ENCODE assay signal across 2 cellular contexts in the genomic region with DNA sequence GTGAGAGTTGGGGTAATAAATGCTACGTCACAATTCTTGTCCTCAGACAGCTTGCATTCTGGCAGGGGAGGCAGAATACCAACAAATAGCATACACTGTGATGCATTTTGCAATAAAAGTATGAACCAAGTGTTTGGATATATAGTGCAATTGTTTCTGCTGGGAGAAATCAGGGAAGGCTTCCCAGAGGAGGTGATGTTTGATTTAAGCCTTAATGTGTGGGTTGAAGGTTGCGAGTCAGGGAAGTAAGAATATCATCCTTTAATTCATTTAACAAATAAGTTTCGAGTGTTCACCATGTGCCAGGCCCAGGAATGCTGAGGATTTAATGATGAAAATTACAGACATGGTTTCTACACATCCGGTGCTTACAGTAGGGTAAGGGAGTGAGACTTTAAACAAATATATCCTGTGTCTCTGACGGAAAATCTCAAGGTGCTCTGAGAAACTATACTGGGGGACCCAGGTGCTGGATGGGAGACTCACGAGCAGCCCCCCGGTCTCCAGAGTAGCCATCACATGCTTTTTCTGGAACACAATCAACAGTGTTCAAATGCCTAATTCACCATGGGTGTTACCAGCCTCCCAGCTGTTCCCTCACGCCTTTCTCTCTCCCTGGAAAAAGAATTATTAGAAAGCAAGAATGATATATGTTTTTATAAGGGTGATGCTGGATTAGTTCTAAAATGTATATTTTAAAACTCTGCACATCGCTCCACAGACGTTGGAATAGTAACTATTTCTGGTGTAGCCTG.
TF ChIP-seq lines count a peak whose summit lies in the region.

No MANE protein-coding gene starts in this region.

TF ChIP-seq in A549, 52 proteins besides CTCF, POLR2A, EP300 and RAD21:
- TF ChIP-seq FOSB (CRISPR knock-in tag; IDR thresholded peaks at IDR 0.05) (no peak), ZFP36 (IDR thresholded peaks at IDR 0.05; ENCODE audit: borderline replicate concordance, partially characterized antibody) (peak; percentile 97)

TF ChIP-seq in GM12878, 131 proteins besides CTCF, POLR2A, EP300 and RAD21:
- TF ChIP-seq SMARCA5 (IDR thresholded peaks at IDR 0.05), result peak; percentile 61; the same call in 1 of the 2 replicates
- TF ChIP-seq SMC3 (IDR thresholded peaks at IDR 0.05; ENCODE audit: borderline replicate concordance, low read length), result no peak
- no peak for TF ChIP-seq ZSCAN29 (IDR thresholded peaks at IDR 0.05)
TF ChIP-seq in GM12878: peak in this region for 1.
